Comparison of ENCODE assay signal across 26 cellular contexts in genomic region chr1:243218059-243218458, GRCh38.
"Had no signal": no experiment of that assay in that cellular context is flagged by ENCODE, and none has a peak within 500 bp of the region (broad histone marks: within the 10 kb centered on the region; RNA-seq: fewer than 3 reads in every experiment).

No MANE protein-coding gene starts in this region.

- H3K9me3 ChIP-seq: esophagus muscularis mucosa, gastroesophageal sphincter, left ventricle myocardium inferior, prostate gland, right lobe of liver, spleen, stomach, uterus had no signal

- H3K27ac Mint-ChIP-seq: mesothelial cell of epicardium had no signal

- H3K4me3 ChIP-seq: dorsolateral prefrontal cortex, esophagus muscularis mucosa, gastroesophageal sphincter, hepatocyte, left ventricle myocardium inferior, prostate gland, right lobe of liver, spleen, stomach, uterus had no signal

- H3K4me1 Mint-ChIP-seq: central memory CD8-positive, alpha-beta T cell had no signal

- H3K36me3 ChIP-seq: prostate gland, uterus had no signal

- H3K4me3 Mint-ChIP-seq: central memory CD8-positive, alpha-beta T cell; mesothelial cell of epicardium; nephron had no signal

- H3K27me3 Mint-ChIP-seq: central memory CD8-positive, alpha-beta T cell had no signal

- H3K9ac ChIP-seq: parathyroid adenoma had no signal

- H3K27me3 ChIP-seq: dorsolateral prefrontal cortex, esophagus muscularis mucosa, gastroesophageal sphincter, hepatocyte, right lobe of liver, spleen, stomach, uterus had no signal

- H3K9me3 Mint-ChIP-seq: central memory CD8-positive, alpha-beta T cell; nephron had no signal

- DNase-seq: cortex of kidney; dorsolateral prefrontal cortex; effector CD8-positive, alpha-beta T cell; kidney; left cardiac atrium; left ventricle myocardium inferior; occipital lobe; right lobe of liver; spleen; stimulated activated CD4-positive, alpha-beta T cell treated with anti-CD3 and anti-CD28 coated beads, Interleukin-15, amount 100 ng/mL, for 24 hours; stimulated activated CD4-positive, alpha-beta T cell treated with anti-CD3 and anti-CD28 coated beads, Interleukin-1b, Interleukin-23, amount 100 ng/mL, for 48 hours; stimulated activated CD4-positive, alpha-beta T cell treated with anti-CD3 and anti-CD28 coated beads, Interleukin-4, amount 100 ng/mL, for 4 hours; stimulated activated naive CD4-positive, alpha-beta T cell; stomach; substantia nigra; trophoblast cell; uterus had no signal

- H2AFZ ChIP-seq: hepatocyte, parathyroid adenoma had no signal

- H3K4me2 ChIP-seq: hepatocyte had no signal

- H3K27ac ChIP-seq: epithelial cell of prostate, esophagus muscularis mucosa, gastroesophageal sphincter, hepatocyte, left ventricle myocardium inferior, parathyroid adenoma, prostate gland, right lobe of liver, spleen, stomach, uterus had no signal

- H3K4me1 ChIP-seq: parathyroid adenoma, prostate gland, right lobe of liver, uterus had no signal
